8 cellular contexts compared by ENCODE assay signal in the genomic region with DNA sequence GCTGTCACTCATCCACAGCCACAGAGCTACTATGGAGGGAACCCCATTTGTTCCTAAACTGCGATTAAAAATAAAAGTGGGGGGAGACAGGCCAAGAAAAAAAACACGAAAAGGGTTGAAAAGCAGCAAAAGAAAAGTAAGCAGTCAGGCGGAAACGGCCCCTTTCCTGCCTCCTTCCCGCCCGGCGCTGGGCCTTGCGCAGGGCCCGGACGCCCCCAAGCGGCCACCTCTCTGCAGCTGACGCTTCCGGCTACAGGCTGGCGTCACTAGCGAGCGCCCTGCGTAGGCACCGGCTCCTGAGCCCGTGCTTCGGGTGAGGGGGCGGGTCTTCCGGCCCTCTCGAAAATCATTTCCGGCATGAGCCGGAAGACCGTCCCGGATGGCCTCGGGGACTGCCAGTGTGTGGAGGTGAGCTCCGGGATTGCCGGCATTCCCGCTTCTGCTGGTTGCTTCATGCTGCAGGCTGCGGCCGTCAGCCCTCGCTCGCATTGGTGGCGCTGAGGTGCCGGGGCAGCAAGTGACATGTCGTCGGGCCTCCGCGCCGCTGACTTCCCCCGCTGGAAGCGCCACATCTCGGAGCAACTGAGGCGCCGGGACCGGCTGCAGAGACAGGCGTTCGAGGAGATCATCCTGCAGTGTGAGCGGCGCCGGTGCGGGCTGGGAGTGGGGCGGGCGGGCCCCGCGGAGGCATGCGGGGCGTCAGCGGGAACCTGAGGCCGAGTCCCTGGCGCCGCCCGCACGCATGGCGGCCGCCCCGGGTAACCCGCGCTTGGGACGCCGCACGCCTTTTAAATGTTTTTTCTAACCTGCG. TPM values are rescaled to one million over a fixed set of nuclear protein-coding genes. Genes with fewer than 3 reads are reported as not detected.
DNase-seq lines count a peak whose midpoint lies in the region; TF ChIP-seq lines count a peak whose summit lies in the region.

A gene (plus strand): TSS at position 368 of the 811 bp plus-strand sequence. CDS start 155 bp downstream, at position 523.

- H3K36me3 ChIP-seq in MM.1S (replicated peaks; ENCODE audit: insufficient read depth, low read length) = no peaks in the 10 kb centered on the region; the same call in 1 of the 2 replicates
- H3K36me3 ChIP-seq in neural cell (ENCODE audit: insufficient read depth, low read length) = no peaks in the 10 kb centered on the region
- H3K36me3 ChIP-seq in stomach = peaks cover 0 to 21% (median 14%) of the 10 kb centered on the region in 4 donors

- peak in 1 of 4 donors; percentile 81 for TF ChIP-seq POLR2A in stomach (IDR thresholded peaks at IDR 0.05)

- H3K27ac ChIP-seq in MM.1S (ENCODE audit: low read length) (peak within 1 kb of the TSS; percentile 44; the same call in 1 of the 2 replicates), neural cell (ENCODE audit: low read length) (peak within 1 kb of the TSS; percentile 75), stomach (peak within 1 kb of the TSS; percentile 89 to 95 (median 93))

- H3K9me3 ChIP-seq in MM.1S (replicated peaks; ENCODE audit: insufficient read depth, low read length) = no peaks in the 10 kb centered on the region
- H3K9me3 ChIP-seq in neural cell (ENCODE audit: low read length) = no peaks in the 10 kb centered on the region
- H3K9me3 ChIP-seq in stomach = no peaks in the 10 kb centered on the region

- peak within 1 kb of the TSS; percentile 96 for H3K4me3 ChIP-seq in MM.1S (ENCODE audit: low read length)
- H3K4me3 ChIP-seq in neural cell (ENCODE audit: low read length) = peak within 1 kb of the TSS; percentile 94
- H3K4me3 ChIP-seq in stomach = peak within 1 kb of the TSS; percentile 86 to 99 (median 93)

- no peaks in the 10 kb centered on the region for H4K20me1 ChIP-seq in MM.1S (ENCODE audit: insufficient read depth, low read length)
- H4K20me1 ChIP-seq in neural cell (ENCODE audit: insufficient read depth) = no peaks in the 10 kb centered on the region

- 0 to 1% (median 0%) methylated on average over 30 to 75 of the region's 75 CpGs for WGBS in stomach, 5 donors

- H3K9ac ChIP-seq in MM.1S (ENCODE audit: low read length) (peak within 1 kb of the TSS; percentile 89), neural cell (ENCODE audit: low read length) (peak within 1 kb of the TSS; percentile 78)

- intact Hi-C loops in stomach (cut with DNase I; ENCODE audit: low total_unique reads) = no loop called here

- no peaks in the 10 kb centered on the region for H3K27me3 ChIP-seq in MM.1S (replicated peaks; ENCODE audit: insufficient read depth, low read length)
- H3K27me3 ChIP-seq in neural cell (ENCODE audit: insufficient read depth, low read depth, low read length) = no peaks in the 10 kb centered on the region
- H3K27me3 ChIP-seq in stomach = no peaks in the 10 kb centered on the region

- TF ChIP-seq CTCF in MM.1S (IDR thresholded peaks at IDR 0.05; ENCODE audit: low read length) (peak; percentile 86), neural cell (IDR thresholded peaks at IDR 0.05; ENCODE audit: poor library complexity, severe bottlenecking) (peak; percentile 100), stomach (IDR thresholded peaks at IDR 0.05) (peak in 5 of 7 experiments; percentile 84 to 97 (median 88))

- H3K4me2 ChIP-seq in MM.1S (ENCODE audit: low read depth, low read length) (peak within 1 kb of the TSS; percentile 56), neural cell (ENCODE audit: low read length) (peak within 1 kb of the TSS; percentile 91)

- H3K4me1 ChIP-seq in MM.1S (ENCODE audit: low read length) (no peaks in the 10 kb centered on the region; the same call in 1 of the 2 replicates), stomach (peaks cover 18 to 41% (median 28%) of the 10 kb centered on the region in 4 donors)

- DNase-seq in GF-D8 (lab: John Stamatoyannopoulos, UW) = peak; percentile 88
- DNase-seq in HCEC 1CT = peak; percentile 95
- peak; percentile 97 for DNase-seq in MM.1S
- peak; percentile 87 for DNase-seq in SIG-M5 (lab: John Stamatoyannopoulos, UW)
- peak; percentile 89 for DNase-seq in activated gamma-delta T cell (lab: John Stamatoyannopoulos, UW)
- DNase-seq in fibroblast of the conjunctiva (ENCODE audit: low read depth) = peak; percentile 89
- DNase-seq in stomach = peak; percentile 97

- H3K79me2 ChIP-seq in MM.1S (ENCODE audit: low read length) (peaks cover 48% of the 10 kb centered on the region), neural cell (replicated peaks; ENCODE audit: insufficient read depth, low read length) (peaks cover 6% of the 10 kb centered on the region)

- H3K9me2 ChIP-seq in MM.1S (replicated peaks; ENCODE audit: insufficient read depth, low read length) (no peaks in the 10 kb centered on the region), neural cell (ENCODE audit: insufficient read depth, low read length) (no peaks in the 10 kb centered on the region)

- TF ChIP-seq EP300 in neural cell (conservative IDR thresholded peaks at IDR 0.05; ENCODE audit: poor library complexity, severe bottlenecking) (peak; percentile 62), stomach (IDR thresholded peaks at IDR 0.05) (no peak)

- peak within 1 kb of the TSS; percentile 89 for H2AFZ ChIP-seq in MM.1S (ENCODE audit: low read length)
- H2AFZ ChIP-seq in neural cell (ENCODE audit: low read depth, low read length) = peak within 1 kb of the TSS; percentile 87

- peaks cover 4% of the 10 kb centered on the region; the same call in 1 of the 2 replicates for H3F3A ChIP-seq in MM.1S (ENCODE audit: insufficient read depth, low read length)
- no peaks in the 10 kb centered on the region for H3F3A ChIP-seq in neural cell (ENCODE audit: insufficient read depth, low read length, poor library complexity, severe bottlenecking)

- TF ChIP-seq RAD21 in neural cell (conservative IDR thresholded peaks at IDR 0.05) = peak; percentile 100

TF ChIP-seq in neural cell, 6 proteins besides CTCF, POLR2A, EP300 and RAD21:
- TF ChIP-seq POLR2AphosphoS5 (IDR thresholded peaks at IDR 0.05) (peak; percentile 91), EZH2 (IDR thresholded peaks at IDR 0.05; ENCODE audit: borderline replicate concordance, insufficient read depth, low read length, poor library complexity, severe bottlenecking) (no peak), MXI1 (conservative IDR thresholded peaks at IDR 0.05; ENCODE audit: poor library complexity, severe bottlenecking) (peak; percentile 96), TAF1 (IDR thresholded peaks at IDR 0.05; ENCODE audit: low read depth) (peak; percentile 57), SMC3 (conservative IDR thresholded peaks at IDR 0.05; ENCODE audit: poor library complexity) (peak; percentile 98)
- TF ChIP-seq, protein P1, sequence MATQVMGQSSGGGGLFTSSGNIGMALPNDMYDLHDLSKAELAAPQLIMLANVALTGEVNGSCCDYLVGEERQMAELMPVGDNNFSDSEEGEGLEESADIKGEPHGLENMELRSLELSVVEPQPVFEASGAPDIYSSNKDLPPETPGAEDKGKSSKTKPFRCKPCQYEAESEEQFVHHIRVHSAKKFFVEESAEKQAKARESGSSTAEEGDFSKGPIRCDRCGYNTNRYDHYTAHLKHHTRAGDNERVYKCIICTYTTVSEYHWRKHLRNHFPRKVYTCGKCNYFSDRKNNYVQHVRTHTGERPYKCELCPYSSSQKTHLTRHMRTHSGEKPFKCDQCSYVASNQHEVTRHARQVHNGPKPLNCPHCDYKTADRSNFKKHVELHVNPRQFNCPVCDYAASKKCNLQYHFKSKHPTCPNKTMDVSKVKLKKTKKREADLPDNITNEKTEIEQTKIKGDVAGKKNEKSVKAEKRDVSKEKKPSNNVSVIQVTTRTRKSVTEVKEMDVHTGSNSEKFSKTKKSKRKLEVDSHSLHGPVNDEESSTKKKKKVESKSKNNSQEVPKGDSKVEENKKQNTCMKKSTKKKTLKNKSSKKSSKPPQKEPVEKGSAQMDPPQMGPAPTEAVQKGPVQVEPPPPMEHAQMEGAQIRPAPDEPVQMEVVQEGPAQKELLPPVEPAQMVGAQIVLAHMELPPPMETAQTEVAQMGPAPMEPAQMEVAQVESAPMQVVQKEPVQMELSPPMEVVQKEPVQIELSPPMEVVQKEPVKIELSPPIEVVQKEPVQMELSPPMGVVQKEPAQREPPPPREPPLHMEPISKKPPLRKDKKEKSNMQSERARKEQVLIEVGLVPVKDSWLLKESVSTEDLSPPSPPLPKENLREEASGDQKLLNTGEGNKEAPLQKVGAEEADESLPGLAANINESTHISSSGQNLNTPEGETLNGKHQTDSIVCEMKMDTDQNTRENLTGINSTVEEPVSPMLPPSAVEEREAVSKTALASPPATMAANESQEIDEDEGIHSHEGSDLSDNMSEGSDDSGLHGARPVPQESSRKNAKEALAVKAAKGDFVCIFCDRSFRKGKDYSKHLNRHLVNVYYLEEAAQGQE (IDR thresholded peaks at IDR 0.05; ENCODE audit: borderline replicate concordance) = peak; percentile 44
TF ChIP-seq in neural cell: peak in this region for 5.

RNA-seq across cellular contexts. Expression of the gene that starts here (rescaled TPM):
- polyA plus RNA-seq in neural cell (67.6 and 100 TPM in 2 replicates), stomach (10 to 100 TPM in 1 of 3 donors, 1 to 10 TPM in 2; 8.7 to 11.6 (median 8.7) TPM)
- 57.5 and 61.7 TPM in 2 replicates for polyA minus RNA-seq in neural cell
- 10 to 100 TPM in 4 of 5 donors, 1 to 10 TPM in 1; 7.6 to 71.9 (median 34.1) TPM for total RNA-seq in stomach

Comparison
In these comparisons a context has a peak if more than half of its experiments do, and no peak if none do; other contexts are left out.
1. Peak in every context shown above with its lines: DNase-seq, H3K4me3 ChIP-seq and H3K27ac ChIP-seq.